ENCODE assay signal across 1 cellular context in genomic region chr7:132292803-132293202, GRCh38.
TF ChIP-seq lines count a peak whose summit lies in the region.

No MANE protein-coding gene starts in this region.

TF ChIP-seq in SK-N-SH treated with all-trans-retinoic acid at 6 μM for 48 hours, 23 proteins besides CTCF, POLR2A, EP300 and RAD21 (continued from another document):
- TF ChIP-seq PPARA (CRISPR knock-in tag; IDR thresholded peaks at IDR 0.05; ENCODE audit: borderline replicate concordance) (no peak), CREB5 (CRISPR knock-in tag; IDR thresholded peaks at IDR 0.05; ENCODE audit: low read depth) (no peak), ZFP30 (CRISPR knock-in tag; IDR thresholded peaks at IDR 0.05) (no peak), RARB (CRISPR knock-in tag; IDR thresholded peaks at IDR 0.05) (no peak), CSDC2 (CRISPR knock-in tag; IDR thresholded peaks at IDR 0.05) (no peak), ZNF8 (CRISPR knock-in tag; IDR thresholded peaks at IDR 0.05) (no peak)
